1 cellular context compared by ENCODE assay signal in genomic region chr11:2901854-2902783, GRCh38.
TF ChIP-seq lines count a peak whose summit lies in the region.

No MANE protein-coding gene starts in this region.

TF ChIP-seq in K562, 482 proteins besides CTCF, POLR2A, EP300 and RAD21 (continued from another document and continues in another):
- TF ChIP-seq, protein P1, sequence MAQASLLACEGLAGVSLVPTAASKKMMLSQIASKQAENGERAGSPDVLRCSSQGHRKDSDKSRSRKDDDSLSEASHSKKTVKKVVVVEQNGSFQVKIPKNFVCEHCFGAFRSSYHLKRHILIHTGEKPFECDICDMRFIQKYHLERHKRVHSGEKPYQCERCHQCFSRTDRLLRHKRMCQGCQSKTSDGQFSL (CRISPR knock-in tag; IDR thresholded peaks at IDR 0.05) = peak; percentile 94
- TF ChIP-seq, protein P1 (tag; IDR thresholded peaks at IDR 0.05) = peak in 1 of 2 experiments; percentile 63; a peak in 1 of 4 replicates
- TF ChIP-seq, protein P2, sequence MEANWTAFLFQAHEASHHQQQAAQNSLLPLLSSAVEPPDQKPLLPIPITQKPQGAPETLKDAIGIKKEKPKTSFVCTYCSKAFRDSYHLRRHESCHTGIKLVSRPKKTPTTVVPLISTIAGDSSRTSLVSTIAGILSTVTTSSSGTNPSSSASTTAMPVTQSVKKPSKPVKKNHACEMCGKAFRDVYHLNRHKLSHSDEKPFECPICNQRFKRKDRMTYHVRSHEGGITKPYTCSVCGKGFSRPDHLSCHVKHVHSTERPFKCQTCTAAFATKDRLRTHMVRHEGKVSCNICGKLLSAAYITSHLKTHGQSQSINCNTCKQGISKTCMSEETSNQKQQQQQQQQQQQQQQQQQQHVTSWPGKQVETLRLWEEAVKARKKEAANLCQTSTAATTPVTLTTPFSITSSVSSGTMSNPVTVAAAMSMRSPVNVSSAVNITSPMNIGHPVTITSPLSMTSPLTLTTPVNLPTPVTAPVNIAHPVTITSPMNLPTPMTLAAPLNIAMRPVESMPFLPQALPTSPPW (CRISPR knock-in tag; IDR thresholded peaks at IDR 0.05) = peak; percentile 84
- TF ChIP-seq WHSC1 (IDR thresholded peaks at IDR 0.05; ENCODE audit: low read length) (no peak), ZNF584 (CRISPR knock-in tag; IDR thresholded peaks at IDR 0.05; ENCODE audit: low read depth) (0 out of 2 replicates have a peak, but pooled peaks have one; percentile 44), NFIC (IDR thresholded peaks at IDR 0.05) (peak; percentile 29; the same call in 1 of the 2 replicates), KAT7 (CRISPR knock-in tag; IDR thresholded peaks at IDR 0.05; ENCODE audit: borderline replicate concordance) (0 out of 2 replicates have a peak, but pooled peaks have one; percentile 35), ESRRA (IDR thresholded peaks at IDR 0.05; ENCODE audit: borderline replicate concordance, low read depth) (peak; percentile 90; the same call in 1 of the 2 replicates), TGIF2 (CRISPR knock-in tag; IDR thresholded peaks at IDR 0.05) (0 out of 2 replicates have a peak, but pooled peaks have one; percentile 25), PCBP1 (IDR thresholded peaks at IDR 0.05; ENCODE audit: low read depth, low read length, poor library complexity, severe bottlenecking) (peak; percentile 63), TCFL5 (CRISPR knock-in tag; conservative IDR thresholded peaks at IDR 0.05) (no peak), MAZ (CRISPR knock-in tag; conservative IDR thresholded peaks at IDR 0.05 in 1 of 2, IDR thresholded peaks at IDR 0.05 in 1 of 2) (peak; percentile 42 to 79; a peak in 2 of 4 replicates), SP1 (CRISPR knock-in tag; IDR thresholded peaks at IDR 0.05) (peak; percentile 71), ZNF589 (CRISPR knock-in tag; IDR thresholded peaks at IDR 0.05; ENCODE audit: low read depth) (0 out of 2 replicates have a peak, but pooled peaks have one; percentile 50), NR2C2 (CRISPR knock-in tag; IDR thresholded peaks at IDR 0.05) (peak; percentile 35; the same call in 1 of the 2 replicates), NR2C2 (tag; IDR thresholded peaks at IDR 0.05) (no peak), ATF7 (IDR thresholded peaks at IDR 0.05) (no peak; the same call in 1 of the 2 replicates), SIN3B (IDR thresholded peaks at IDR 0.05; ENCODE audit: low read depth) (0 out of 2 replicates have a peak, but pooled peaks have one; percentile 37), ZNF41 (CRISPR knock-in tag; conservative IDR thresholded peaks at IDR 0.05) (no peak), TOE1 (IDR thresholded peaks at IDR 0.05; ENCODE audit: borderline replicate concordance) (peak; percentile 34; the same call in 1 of the 2 replicates), TOE1 (CRISPR knock-in tag; IDR thresholded peaks at IDR 0.05; ENCODE audit: borderline replicate concordance, low read depth) (no peak), SRF (CRISPR knock-in tag; IDR thresholded peaks at IDR 0.05) (peak in 1 of 2 experiments; percentile 65; a peak in 1 of 4 replicates), NRF1 (conservative IDR thresholded peaks at IDR 0.05 in 1 of 2, IDR thresholded peaks at IDR 0.05 in 1 of 2) (peak; percentile 34 to 56; a peak in 3 of 4 replicates), TBP (optimal IDR thresholded peaks at IDR 0.05; ENCODE audit: low read depth, low read length) (peak; percentile 57), ELF2 (CRISPR knock-in tag; IDR thresholded peaks at IDR 0.05) (peak; percentile 74; the same call in 1 of the 2 replicates), DACH1 (IDR thresholded peaks at IDR 0.05; ENCODE audit: partially characterized antibody) (peak; percentile 59), ARID1B (IDR thresholded peaks at IDR 0.05) (0 out of 2 replicates have a peak, but pooled peaks have one; percentile 22), DMBX1 (CRISPR knock-in tag; IDR thresholded peaks at IDR 0.05; ENCODE audit: borderline replicate concordance) (0 out of 2 replicates have a peak, but pooled peaks have one; percentile 30), SAP30 (IDR thresholded peaks at IDR 0.05; ENCODE audit: borderline replicate concordance, insufficient read depth, low read depth, low read length, poor library complexity, severe bottlenecking) (peak; percentile 38), BRD4 (IDR thresholded peaks at IDR 0.05) (0 out of 2 replicates have a peak, but pooled peaks have one; percentile 21), MYC (IDR thresholded peaks at IDR 0.05; ENCODE audit: low read depth, low read length) (peak; percentile 39; the same call in 1 of the 2 replicates), MYC (CRISPR knock-in tag; IDR thresholded peaks at IDR 0.05; ENCODE audit: borderline replicate concordance, low read depth) (no peak), SUPT5H (IDR thresholded peaks at IDR 0.05) (peak; percentile 75; the same call in 1 of the 2 replicates), GABPA (tag; conservative IDR thresholded peaks at IDR 0.05; ENCODE audit: low read depth) (peak; percentile 75), ZNF561 (CRISPR knock-in tag; conservative IDR thresholded peaks at IDR 0.05) (no peak), SAFB (IDR thresholded peaks at IDR 0.05; ENCODE audit: borderline replicate concordance, low read depth, low read length) (no peak), ATF3 (IDR thresholded peaks at IDR 0.05) (peak; percentile 22; the same call in 1 of the 2 replicates), ATF3 (CRISPR knock-in tag; conservative IDR thresholded peaks at IDR 0.05) (no peak), BCOR (IDR thresholded peaks at IDR 0.05) (peak; percentile 30; the same call in 1 of the 2 replicates), THAP7 (CRISPR knock-in tag; IDR thresholded peaks at IDR 0.05) (no peak), MTA3 (IDR thresholded peaks at IDR 0.05; ENCODE audit: borderline replicate concordance) (peak; percentile 65; the same call in 1 of the 2 replicates), RBFOX2 (IDR thresholded peaks at IDR 0.05; ENCODE audit: low read depth, low read length) (peak; percentile 72), ZEB2 (IDR thresholded peaks at IDR 0.05) (peak; percentile 85), CCNT2 (IDR thresholded peaks at IDR 0.05; ENCODE audit: borderline replicate concordance, extremely low read depth, insufficient read length, low read depth, low read length) (peak; percentile 43)
- TF ChIP-seq, protein P3, sequence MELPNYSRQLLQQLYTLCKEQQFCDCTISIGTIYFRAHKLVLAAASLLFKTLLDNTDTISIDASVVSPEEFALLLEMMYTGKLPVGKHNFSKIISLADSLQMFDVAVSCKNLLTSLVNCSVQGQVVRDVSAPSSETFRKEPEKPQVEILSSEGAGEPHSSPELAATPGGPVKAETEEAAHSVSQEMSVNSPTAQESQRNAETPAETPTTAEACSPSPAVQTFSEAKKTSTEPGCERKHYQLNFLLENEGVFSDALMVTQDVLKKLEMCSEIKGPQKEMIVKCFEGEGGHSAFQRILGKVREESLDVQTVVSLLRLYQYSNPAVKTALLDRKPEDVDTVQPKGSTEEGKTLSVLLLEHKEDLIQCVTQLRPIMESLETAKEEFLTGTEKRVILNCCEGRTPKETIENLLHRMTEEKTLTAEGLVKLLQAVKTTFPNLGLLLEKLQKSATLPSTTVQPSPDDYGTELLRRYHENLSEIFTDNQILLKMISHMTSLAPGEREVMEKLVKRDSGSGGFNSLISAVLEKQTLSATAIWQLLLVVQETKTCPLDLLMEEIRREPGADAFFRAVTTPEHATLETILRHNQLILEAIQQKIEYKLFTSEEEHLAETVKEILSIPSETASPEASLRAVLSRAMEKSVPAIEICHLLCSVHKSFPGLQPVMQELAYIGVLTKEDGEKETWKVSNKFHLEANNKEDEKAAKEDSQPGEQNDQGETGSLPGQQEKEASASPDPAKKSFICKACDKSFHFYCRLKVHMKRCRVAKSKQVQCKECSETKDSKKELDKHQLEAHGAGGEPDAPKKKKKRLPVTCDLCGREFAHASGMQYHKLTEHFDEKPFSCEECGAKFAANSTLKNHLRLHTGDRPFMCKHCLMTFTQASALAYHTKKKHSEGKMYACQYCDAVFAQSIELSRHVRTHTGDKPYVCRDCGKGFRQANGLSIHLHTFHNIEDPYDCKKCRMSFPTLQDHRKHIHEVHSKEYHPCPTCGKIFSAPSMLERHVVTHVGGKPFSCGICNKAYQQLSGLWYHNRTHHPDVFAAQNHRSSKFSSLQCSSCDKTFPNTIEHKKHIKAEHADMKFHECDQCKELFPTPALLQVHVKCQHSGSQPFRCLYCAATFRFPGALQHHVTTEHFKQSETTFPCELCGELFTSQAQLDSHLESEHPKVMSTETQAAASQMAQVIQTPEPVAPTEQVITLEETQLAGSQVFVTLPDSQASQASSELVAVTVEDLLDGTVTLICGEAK (IDR thresholded peaks at IDR 0.05) = 0 out of 2 replicates have a peak, but pooled peaks have one; percentile 28
- TF ChIP-seq, protein P3 (CRISPR knock-in tag; IDR thresholded peaks at IDR 0.05) = no peak
- TF ChIP-seq, protein P4, sequence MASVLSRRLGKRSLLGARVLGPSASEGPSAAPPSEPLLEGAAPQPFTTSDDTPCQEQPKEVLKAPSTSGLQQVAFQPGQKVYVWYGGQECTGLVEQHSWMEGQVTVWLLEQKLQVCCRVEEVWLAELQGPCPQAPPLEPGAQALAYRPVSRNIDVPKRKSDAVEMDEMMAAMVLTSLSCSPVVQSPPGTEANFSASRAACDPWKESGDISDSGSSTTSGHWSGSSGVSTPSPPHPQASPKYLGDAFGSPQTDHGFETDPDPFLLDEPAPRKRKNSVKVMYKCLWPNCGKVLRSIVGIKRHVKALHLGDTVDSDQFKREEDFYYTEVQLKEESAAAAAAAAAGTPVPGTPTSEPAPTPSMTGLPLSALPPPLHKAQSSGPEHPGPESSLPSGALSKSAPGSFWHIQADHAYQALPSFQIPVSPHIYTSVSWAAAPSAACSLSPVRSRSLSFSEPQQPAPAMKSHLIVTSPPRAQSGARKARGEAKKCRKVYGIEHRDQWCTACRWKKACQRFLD (CRISPR knock-in tag; IDR thresholded peaks at IDR 0.05) = 0 out of 2 replicates have a peak, but pooled peaks have one; percentile 52
- TF ChIP-seq, protein P5, sequence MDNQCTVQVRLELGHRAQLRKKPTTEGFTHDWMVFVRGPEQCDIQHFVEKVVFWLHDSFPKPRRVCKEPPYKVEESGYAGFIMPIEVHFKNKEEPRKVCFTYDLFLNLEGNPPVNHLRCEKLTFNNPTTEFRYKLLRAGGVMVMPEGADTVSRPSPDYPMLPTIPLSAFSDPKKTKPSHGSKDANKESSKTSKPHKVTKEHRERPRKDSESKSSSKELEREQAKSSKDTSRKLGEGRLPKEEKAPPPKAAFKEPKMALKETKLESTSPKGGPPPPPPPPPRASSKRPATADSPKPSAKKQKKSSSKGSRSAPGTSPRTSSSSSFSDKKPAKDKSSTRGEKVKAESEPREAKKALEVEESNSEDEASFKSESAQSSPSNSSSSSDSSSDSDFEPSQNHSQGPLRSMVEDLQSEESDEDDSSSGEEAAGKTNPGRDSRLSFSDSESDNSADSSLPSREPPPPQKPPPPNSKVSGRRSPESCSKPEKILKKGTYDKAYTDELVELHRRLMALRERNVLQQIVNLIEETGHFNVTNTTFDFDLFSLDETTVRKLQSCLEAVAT (IDR thresholded peaks at IDR 0.05) = peak; percentile 14 to 51; a peak in 1 of 4 replicates
- TF ChIP-seq, protein P6, sequence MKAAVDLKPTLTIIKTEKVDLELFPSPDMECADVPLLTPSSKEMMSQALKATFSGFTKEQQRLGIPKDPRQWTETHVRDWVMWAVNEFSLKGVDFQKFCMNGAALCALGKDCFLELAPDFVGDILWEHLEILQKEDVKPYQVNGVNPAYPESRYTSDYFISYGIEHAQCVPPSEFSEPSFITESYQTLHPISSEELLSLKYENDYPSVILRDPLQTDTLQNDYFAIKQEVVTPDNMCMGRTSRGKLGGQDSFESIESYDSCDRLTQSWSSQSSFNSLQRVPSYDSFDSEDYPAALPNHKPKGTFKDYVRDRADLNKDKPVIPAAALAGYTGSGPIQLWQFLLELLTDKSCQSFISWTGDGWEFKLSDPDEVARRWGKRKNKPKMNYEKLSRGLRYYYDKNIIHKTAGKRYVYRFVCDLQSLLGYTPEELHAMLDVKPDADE (conservative IDR thresholded peaks at IDR 0.05; ENCODE audit: control insufficient read depth, low read depth, low read length) = peak; percentile 47; the same call in 1 of the 2 replicates
